Comparison of ENCODE assay signal across 18 cellular contexts in genomic region chr14:51512321-51512720, GRCh38.
DNase-seq lines count a peak whose midpoint lies in the region; TF ChIP-seq lines count a peak whose summit lies in the region.
"Had no signal": no experiment of that assay in that cellular context is flagged by ENCODE, and none has a peak within 500 bp of the region (broad histone marks: within the 10 kb centered on the region; RNA-seq: fewer than 3 reads in every experiment).

No MANE protein-coding gene starts in this region.

- H3K23ac ChIP-seq in mesenchymal stem cell (ENCODE audit: low read length in 2 of 2): no peak overlapping the region

- H2BK12ac ChIP-seq in mesenchymal stem cell (ENCODE audit: low read length in 2 of 2): peak overlapping the region in 1 of 2 experiments; percentile 96

- H3K4me1 ChIP-seq in mesenchymal stem cell (ENCODE audit: control insufficient read depth, insufficient read depth, low read depth, low read length) (peaks cover 6% of the 10 kb centered on the region), thyroid gland (peaks cover 16 to 18% of the 10 kb centered on the region in 2 donors)

- H3K27ac Mint-ChIP-seq in type B pancreatic cell: peak overlapping the region; percentile 43
- H3K27ac Mint-ChIP-seq in osteocyte (ENCODE audit: unreplicated experiment): no peak overlapping the region
- H3K27ac Mint-ChIP-seq: CD4-positive, CD25-positive, alpha-beta regulatory T cell; CD8-positive, alpha-beta memory T cell had no signal

- TF ChIP-seq CTCF in type B pancreatic cell (conservative IDR thresholded peaks at IDR 0.05): no peak
- TF ChIP-seq CTCF in thyroid gland (IDR thresholded peaks at IDR 0.05): no peak
- no peak for TF ChIP-seq CTCF in osteocyte (IDR thresholded peaks at IDR 0.05)
- TF ChIP-seq CTCF in WERI-Rb-1 (IDR thresholded peaks at IDR 0.05; ENCODE audit: low read depth, low read length): no peak

- no peak overlapping the region for H3K4ac ChIP-seq in mesenchymal stem cell (ENCODE audit: low read depth in 1 of 2, low read length in 2 of 2)

- no peak overlapping the region for H2BK15ac ChIP-seq in mesenchymal stem cell (ENCODE audit: low read depth, poor library complexity, severe bottlenecking)

- no peak for TF ChIP-seq POLR2A in thyroid gland (IDR thresholded peaks at IDR 0.05)

- peak overlapping the region; percentile 49 to 64 for H3K18ac ChIP-seq in mesenchymal stem cell (ENCODE audit: low read depth in 1 of 2, low read length in 2 of 2)

- no peak overlapping the region for H3K4me3 ChIP-seq in mesenchymal stem cell (ENCODE audit: insufficient read depth in 1 of 2, low read depth in 1 of 2, low read length in 2 of 2)
- no peak overlapping the region for H3K4me3 ChIP-seq in thyroid gland (replicated peaks in 1 of 3)
- H3K4me3 ChIP-seq in WERI-Rb-1 (ENCODE audit: low read depth, low read length): no peak overlapping the region
- H3K4me3 ChIP-seq: GM23248, HAP-1 had no signal

- H3K4me3 Mint-ChIP-seq in type B pancreatic cell (peak overlapping the region; percentile 4), osteocyte (ENCODE audit: unreplicated experiment) (no peak overlapping the region)
- H3K4me3 Mint-ChIP-seq: CD4-positive, CD25-positive, alpha-beta regulatory T cell; CD8-positive, alpha-beta memory T cell had no signal

- H2BK5ac ChIP-seq in mesenchymal stem cell (ENCODE audit: low read depth, low read length, poor library complexity, severe bottlenecking): no peak overlapping the region

- intact Hi-C loops in thyroid gland (cut with DNase I): no loop called here

- H3K9ac ChIP-seq in mesenchymal stem cell (ENCODE audit: low read length): no peak overlapping the region
- H3K9ac ChIP-seq: GM23248 had no signal

- H3K4me1 Mint-ChIP-seq in type B pancreatic cell (ENCODE audit: unreplicated experiment): peaks cover 40% of the 10 kb centered on the region
- peaks cover 28% of the 10 kb centered on the region for H3K4me1 Mint-ChIP-seq in osteocyte (ENCODE audit: unreplicated experiment)
- H3K4me1 Mint-ChIP-seq: CD4-positive, CD25-positive, alpha-beta regulatory T cell; CD8-positive, alpha-beta memory T cell had no signal

- H3K9me3 ChIP-seq in mesenchymal stem cell (ENCODE audit: control insufficient read depth, low read length): no peaks in the 10 kb centered on the region
- H3K9me3 ChIP-seq in thyroid gland: no peaks in the 10 kb centered on the region
- H3K9me3 ChIP-seq in WERI-Rb-1 (ENCODE audit: severe bottlenecking): no peaks in the 10 kb centered on the region
- H3K9me3 ChIP-seq: BE2C, HAP-1 had no signal

- H2AFZ ChIP-seq in mesenchymal stem cell (ENCODE audit: low read depth, low read length): no peak overlapping the region
- H2AFZ ChIP-seq: GM23248 had no signal

- H3K27ac ChIP-seq in mesenchymal stem cell (ENCODE audit: low read length, poor library complexity, severe bottlenecking) (no peak overlapping the region), thyroid gland (no peak overlapping the region), WERI-Rb-1 (no peak overlapping the region)
- H3K27ac ChIP-seq: GM23248 had no signal

- peaks cover 11% of the 10 kb centered on the region for H3K9me3 Mint-ChIP-seq in type B pancreatic cell
- H3K9me3 Mint-ChIP-seq in osteocyte (ENCODE audit: unreplicated experiment): no peaks in the 10 kb centered on the region

- H4K8ac ChIP-seq in mesenchymal stem cell (ENCODE audit: low read length): no peak overlapping the region

- whole genome bisulfite sequencing in mesenchymal stem cell: 36% methylated on average over 1 of the region's 2 CpGs
- WGBS in thyroid gland, 2 donors: 82 to 86% methylated on average over 2 of the region's 2 CpGs

- H3K4me2 ChIP-seq in mesenchymal stem cell (ENCODE audit: low read length, poor library complexity, severe bottlenecking): no peak overlapping the region

- no peak overlapping the region for H2AK5ac ChIP-seq in mesenchymal stem cell (ENCODE audit: low read length, severe bottlenecking)

- H3K27me3 ChIP-seq in mesenchymal stem cell (ENCODE audit: control insufficient read depth in 1 of 2, insufficient read depth in 1 of 2, low read length in 2 of 2) (no peaks in the 10 kb centered on the region), thyroid gland (no peaks in the 10 kb centered on the region), WERI-Rb-1 (ENCODE audit: insufficient read depth, low read depth, severe bottlenecking) (no peaks in the 10 kb centered on the region)
- H3K27me3 ChIP-seq: BE2C had no signal

- H3K36me3 Mint-ChIP-seq in type B pancreatic cell: peaks cover 3% of the 10 kb centered on the region
- no peaks in the 10 kb centered on the region for H3K36me3 Mint-ChIP-seq in osteocyte (ENCODE audit: unreplicated experiment)
- H3K36me3 Mint-ChIP-seq: CD4-positive, CD25-positive, alpha-beta regulatory T cell had no signal

- H3K27me3 Mint-ChIP-seq in type B pancreatic cell: peaks cover 27% of the 10 kb centered on the region
- H3K27me3 Mint-ChIP-seq in osteocyte (ENCODE audit: unreplicated experiment): no peaks in the 10 kb centered on the region

- no peak overlapping the region for H2BK120ac ChIP-seq in mesenchymal stem cell (ENCODE audit: low read depth, low read length)

- DNase-seq in M059J (ENCODE audit: low read depth) (peak; percentile 62), mesenchymal stem cell (no peak), type B pancreatic cell (ENCODE audit: extremely low spot score, unreplicated experiment) (no peak), thyroid gland (no peak), osteocyte (ENCODE audit: extremely low spot score, unreplicated experiment) (no peak), WERI-Rb-1 (no peak)
- DNase-seq: ACHN; BE2C; C1 segment of cervical spinal cord; CD4-positive, CD25-positive, alpha-beta regulatory T cell; CD8-positive, alpha-beta memory T cell; COR-L47; DMS 273 treated with DMSO at 0.1 percent for 48 hours; DMS53; DND-41; EL; GM23248 had no signal

- H3K36me3 ChIP-seq in mesenchymal stem cell (ENCODE audit: control insufficient read depth in 1 of 2, insufficient read depth in 2 of 2, low read depth in 1 of 2, low read length in 2 of 2) (no peaks in the 10 kb centered on the region), thyroid gland (no peaks in the 10 kb centered on the region), WERI-Rb-1 (no peaks in the 10 kb centered on the region)
- H3K36me3 ChIP-seq: BE2C, HAP-1 had no signal

- H4K91ac ChIP-seq in mesenchymal stem cell (ENCODE audit: low read length): peak overlapping the region; percentile 49

- H3K79me1 ChIP-seq in mesenchymal stem cell (replicated peaks; ENCODE audit: low read length, poor library complexity, severe bottlenecking): no peaks in the 10 kb centered on the region

- H3K14ac ChIP-seq in mesenchymal stem cell (ENCODE audit: low read length in 2 of 2): no peak overlapping the region
